In genomic region chr11:79078999-79079398, GRCh38 we compare ENCODE assay signal across 17 cellular contexts.
DNase-seq lines count a peak whose midpoint lies in the region; ATAC-seq and TF ChIP-seq lines count a peak whose summit lies in the region.
"Had no signal": no experiment of that assay in that cellular context is flagged by ENCODE, and none has a peak within 500 bp of the region (broad histone marks: within the 10 kb centered on the region; RNA-seq: fewer than 3 reads in every experiment).

No MANE protein-coding gene starts in this region.

- no peak overlapping the region for H3K9ac ChIP-seq in mammary epithelial cell (ENCODE audit: insufficient read depth, low read length)
- H3K9ac ChIP-seq: parathyroid adenoma had no signal

- POLR2A ChIA-PET in activated CD8-positive, alpha-beta T cell treated with anti-CD3 and anti-CD28 coated beads for 36 hours (lab: Charles Lee), result no interaction called here

- peaks cover 3% of the 10 kb centered on the region for H3K36me3 Mint-ChIP-seq in osteocyte (ENCODE audit: unreplicated experiment)
- no peaks in the 10 kb centered on the region for H3K36me3 Mint-ChIP-seq in activated CD8-positive, alpha-beta T cell treated with anti-CD3 and anti-CD28 coated beads for 36 hours (ENCODE audit: low read depth)

- no peaks in the 10 kb centered on the region for H3K4me1 ChIP-seq in mammary epithelial cell (ENCODE audit: insufficient read depth, low read length)
- H3K4me1 ChIP-seq: parathyroid adenoma had no signal

- peaks cover 50% of the 10 kb centered on the region for H3K4me1 Mint-ChIP-seq in osteocyte (ENCODE audit: unreplicated experiment)
- no peaks in the 10 kb centered on the region for H3K4me1 Mint-ChIP-seq in activated CD8-positive, alpha-beta T cell treated with anti-CD3 and anti-CD28 coated beads for 36 hours (ENCODE audit: low read depth)

- CTCF ChIA-PET in activated CD8-positive, alpha-beta T cell treated with anti-CD3 and anti-CD28 coated beads for 36 hours (lab: Charles Lee), result interaction anchor here (1.0 to 2.1 kb wide), 2 partner anchors 20 to 433 kb away, joined by 3 to 6 read pairs; no protein-coding TSS in a partner anchor
- CTCF ChIA-PET in mammary epithelial cell (lab: Charles Lee; ENCODE audit: low non-redundant PET), result no interaction called here

- no peaks in the 10 kb centered on the region for H3K27me3 Mint-ChIP-seq in osteocyte (ENCODE audit: unreplicated experiment)
- H3K27me3 Mint-ChIP-seq in activated CD8-positive, alpha-beta T cell treated with anti-CD3 and anti-CD28 coated beads for 36 hours, result peaks cover 1% of the 10 kb centered on the region

- no peaks in the 10 kb centered on the region for H3K27me3 ChIP-seq in mammary epithelial cell (ENCODE audit: insufficient read depth, low read length)

- DNase-seq in NCI-H1092 (lab: John Stamatoyannopoulos, UW), result peak; percentile 77
- peak; percentile 97 for DNase-seq in NCI-H2171 (lab: John Stamatoyannopoulos, UW)
- DNase-seq in cerebellar cortex (ENCODE audit: low spot score), result peak; percentile 72
- no peak for DNase-seq in osteocyte (ENCODE audit: extremely low spot score, unreplicated experiment)
- no peak for DNase-seq in activated CD8-positive, alpha-beta T cell treated with anti-CD3 and anti-CD28 coated beads for 36 hours
- DNase-seq in left lobe of liver (ENCODE audit: low spot score), result no peak
- no peak for DNase-seq in mammary epithelial cell
- DNase-seq: activated effector memory CD4-positive, alpha-beta T cell treated with Interleukin-2 at 50 U/mL for 16 hours; amygdala; KBM-7; NCI-H187 treated with DMSO at 0.1 percent for 48 hours; PC-9; SW 1271 had no signal

- H3K4me2 ChIP-seq in mammary epithelial cell (ENCODE audit: insufficient read depth, low read depth, low read length), result no peak overlapping the region
- H3K4me2 ChIP-seq: PC-9 had no signal

- no peaks in the 10 kb centered on the region for H3K9me3 ChIP-seq in mammary epithelial cell (replicated peaks; ENCODE audit: insufficient read depth, low read length)

- in situ Hi-C loops in mammary epithelial cell (cut with MboI; ENCODE audit: low sequenced_read_pairs in 2 of 2), result no loop called here

- 92% methylated on average over 7 of the region's 7 CpGs for WGBS in mammary epithelial cell (ENCODE audit: low coverage, missing lambda C conversion rate)

- no peaks in the 10 kb centered on the region for H4K20me1 ChIP-seq in mammary epithelial cell (ENCODE audit: insufficient read depth, low read length)

- no peak overlapping the region for H2AFZ ChIP-seq in mammary epithelial cell (ENCODE audit: low read depth, low read length)
- H2AFZ ChIP-seq: parathyroid adenoma, PC-9 had no signal

- peak overlapping the region; percentile 57 for H3K27ac Mint-ChIP-seq in osteocyte (ENCODE audit: unreplicated experiment)
- H3K27ac Mint-ChIP-seq in activated CD8-positive, alpha-beta T cell treated with anti-CD3 and anti-CD28 coated beads for 36 hours, result no peak overlapping the region

- intact Hi-C loops in activated CD8-positive, alpha-beta T cell treated with anti-CD3 and anti-CD28 coated beads for 36 hours (cut with micrococcal nuclease), result no loop called here
- intact Hi-C loops in mammary epithelial cell (cut with micrococcal nuclease), result no loop called here

- H3K27ac ChIP-seq in mammary epithelial cell (ENCODE audit: insufficient read depth, low read depth, low read length), result no peak overlapping the region
- H3K27ac ChIP-seq: coronary artery, HL-60, parathyroid adenoma, PC-9 had no signal

- no peaks in the 10 kb centered on the region for H3K36me3 ChIP-seq in mammary epithelial cell (ENCODE audit: insufficient read depth, low read length)

- no peak overlapping the region for H3K4me3 ChIP-seq in mammary epithelial cell (replicated peaks in 1 of 3; ENCODE audit: insufficient read depth in 1 of 3, low read depth in 2 of 3, low read length in 3 of 3)
- H3K4me3 ChIP-seq: coronary artery, PC-9 had no signal

- H3K9me3 Mint-ChIP-seq in osteocyte (ENCODE audit: unreplicated experiment), result peaks cover 5% of the 10 kb centered on the region
- no peaks in the 10 kb centered on the region for H3K9me3 Mint-ChIP-seq in activated CD8-positive, alpha-beta T cell treated with anti-CD3 and anti-CD28 coated beads for 36 hours

- no peak for TF ChIP-seq CTCF in osteocyte (IDR thresholded peaks at IDR 0.05)
- TF ChIP-seq CTCF in activated CD8-positive, alpha-beta T cell treated with anti-CD3 and anti-CD28 coated beads for 36 hours (IDR thresholded peaks at IDR 0.05), result no peak
- no peak for TF ChIP-seq CTCF in mammary epithelial cell (conservative IDR thresholded peaks at IDR 0.05 in 1 of 2, IDR thresholded peaks at IDR 0.05 in 1 of 2; ENCODE audit: extremely low read depth in 1 of 2, insufficient read depth in 1 of 2, low read depth in 1 of 2, low read length in 2 of 2)

- ATAC-seq in activated CD8-positive, alpha-beta T cell treated with anti-CD3 and anti-CD28 coated beads for 36 hours, result no peak
- ATAC-seq in left lobe of liver, result no peak
- ATAC-seq in HG03520 (IDR thresholded peaks at IDR 0.05; ENCODE audit: unreplicated experiment), result no peak

- dilution Hi-C loops in mammary epithelial cell (cut with HindIII; ENCODE audit: low sequenced_read_pairs), result no loop called here

- no peaks in the 10 kb centered on the region for H3K79me2 ChIP-seq in mammary epithelial cell (ENCODE audit: insufficient read depth, low read length)
- H3K79me2 ChIP-seq: parathyroid adenoma had no signal

- H3K4me3 Mint-ChIP-seq in osteocyte (ENCODE audit: unreplicated experiment), result no peak overlapping the region
- no peak overlapping the region for H3K4me3 Mint-ChIP-seq in activated CD8-positive, alpha-beta T cell treated with anti-CD3 and anti-CD28 coated beads for 36 hours

- BruUV-seq in mammary epithelial cell (replicated peaks; lab: Mats Ljungman, UMichigan), result no TSS peak

Comparison
In these comparisons a context has a peak if more than half of its experiments do, and no peak if none do; other contexts are left out.
1. DNase-seq: peak in NCI-H1092 (single experiment), NCI-H2171 (single experiment) and cerebellar cortex (single experiment); none in osteocyte (single experiment), activated CD8-positive, alpha-beta T cell treated with anti-CD3 and anti-CD28 coated beads for 36 hours (single experiment), left lobe of liver (single experiment) and mammary epithelial cell (single experiment).